Comparison of ENCODE assay signal across 17 cellular contexts in the genomic region with DNA sequence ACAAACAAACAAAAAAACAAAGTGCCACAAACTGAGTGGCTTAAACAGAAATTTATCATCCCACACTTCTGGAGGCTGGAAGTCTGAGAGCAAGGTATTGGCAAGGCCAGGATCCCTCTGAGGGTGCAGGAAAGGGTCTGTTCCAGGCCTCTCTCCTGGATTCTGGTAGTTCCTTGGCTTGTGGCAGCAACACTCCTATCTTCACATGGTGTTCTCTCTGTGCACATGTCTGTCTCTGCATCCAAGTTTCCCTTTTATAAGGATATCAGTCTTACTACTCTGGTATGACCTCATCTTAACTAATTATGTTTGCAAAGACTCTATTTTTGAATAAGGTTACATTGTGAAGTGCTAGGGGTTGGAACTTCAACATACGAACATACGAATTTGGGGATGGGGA. TPM values are rescaled to one million over a fixed set of nuclear protein-coding genes. Genes with fewer than 3 reads are reported as not detected.
A peak's percentile ranks its signal among the peaks of the same experiment; 100 is the strongest.
DNase-seq lines count a peak whose midpoint lies in the region; ATAC-seq and TF ChIP-seq lines count a peak whose summit lies in the region.
"Had no signal": no experiment of that assay in that cellular context is flagged by ENCODE, and none has a peak within 500 bp of the region (broad histone marks: within the 10 kb centered on the region; RNA-seq: fewer than 3 reads in every experiment).

No MANE protein-coding gene starts in this region.

- no peaks in the 10 kb centered on the region for H3K9me3 ChIP-seq in DOHH2 (ENCODE audit: control insufficient read depth, insufficient read depth, low read length)
- peaks cover 9% of the 10 kb centered on the region; the same call in 1 of the 2 replicates for H3K9me3 ChIP-seq in OCI-LY7 (ENCODE audit: low read length)

- H3K4me3 ChIP-seq in DOHH2 (ENCODE audit: low read length) (peak overlapping the region; percentile 66), OCI-LY7 (ENCODE audit: low read depth, low read length, poor library complexity, severe bottlenecking) (no peak overlapping the region), GM23338 (no peak overlapping the region)
- H3K4me3 ChIP-seq: BLaER1 had no signal

- H3K27me3 Mint-ChIP-seq in memory B cell, result no peaks in the 10 kb centered on the region
- H3K27me3 Mint-ChIP-seq in GM23338 (ENCODE audit: insufficient read depth, low read depth, poor library complexity), result peaks cover 21% of the 10 kb centered on the region

- DNase-seq in DMS 273 (lab: John Stamatoyannopoulos, UW; ENCODE audit: unreplicated experiment), result peak; percentile 34
- no peak for DNase-seq in DMS 273 treated with DMSO at 0.1 percent for 48 hours (lab: John Stamatoyannopoulos, UW)
- no peak for DNase-seq in OCI-LY7 (ENCODE audit: low spot score)
- no peak for DNase-seq in memory B cell (ENCODE audit: low spot score in 2 of 2)
- no peak for DNase-seq in GM23338 (ENCODE audit: low spot score)
- DNase-seq in omental fat pad (ENCODE audit: low spot score), result no peak
- DNase-seq: CD4-positive, CD25-positive, alpha-beta regulatory T cell; DMS153; DMS79 treated with DMSO at 0.1 percent for 48 hours; GDM1; KG1 had no signal

- CTCF ChIA-PET in OCI-LY7 (lab: Charles Lee; ENCODE audit: unreplicated experiment), result no interaction called here

- H4K20me1 ChIP-seq in DOHH2 (ENCODE audit: control insufficient read depth, insufficient read depth, low read depth, low read length) (no peaks in the 10 kb centered on the region), OCI-LY7 (ENCODE audit: insufficient read depth, low read length) (no peaks in the 10 kb centered on the region), GM23338 (replicated peaks; ENCODE audit: insufficient read depth) (no peaks in the 10 kb centered on the region)
- H4K20me1 ChIP-seq: BLaER1 had no signal

- H3K79me2 ChIP-seq in DOHH2 (ENCODE audit: control insufficient read depth, low read length) (no peaks in the 10 kb centered on the region), OCI-LY7 (ENCODE audit: insufficient read depth, low read depth, low read length) (no peaks in the 10 kb centered on the region), GM23338 (replicated peaks; ENCODE audit: insufficient read depth) (no peaks in the 10 kb centered on the region)

- H3K27ac ChIP-seq in DOHH2 (ENCODE audit: low read depth, low read length) (peak overlapping the region; percentile 88), OCI-LY7 (ENCODE audit: low read depth, low read length, poor library complexity, severe bottlenecking) (peak overlapping the region; percentile 93), GM23338 (ENCODE audit: low read depth) (no peak overlapping the region)
- H3K27ac ChIP-seq: 22Rv1, BLaER1 had no signal

- H3F3A ChIP-seq in DOHH2 (ENCODE audit: control insufficient read depth, insufficient read depth), result peaks cover 34% of the 10 kb centered on the region
- H3F3A ChIP-seq in GM23338 (replicated peaks; ENCODE audit: low read depth), result no peaks in the 10 kb centered on the region

- no TSS peak for BruUV-seq in OCI-LY7 (replicated peaks; lab: Mats Ljungman, UMichigan)

- intact Hi-C loops in OCI-LY7 (cut with micrococcal nuclease; ENCODE audit: unreplicated experiment), result loop anchor here (2.0 kb wide), 1 partner anchor 150 kb away; no protein-coding TSS in a partner anchor

- no peaks in the 10 kb centered on the region for H3K9me2 ChIP-seq in DOHH2 (replicated peaks; ENCODE audit: control insufficient read depth, low read length)
- H3K9me2 ChIP-seq in OCI-LY7 (ENCODE audit: insufficient read depth, low read length), result no peaks in the 10 kb centered on the region
- H3K9me2 ChIP-seq in GM23338 (ENCODE audit: insufficient read depth), result 0 out of 2 replicates have a peak, but pooled peaks cover 3% of the 10 kb centered on the region

- H3K36me3 Mint-ChIP-seq in memory B cell (no peaks in the 10 kb centered on the region), GM23338 (ENCODE audit: low read depth) (peaks cover 21% of the 10 kb centered on the region)
- H3K36me3 Mint-ChIP-seq: IgD-negative memory B cell had no signal

- peaks cover 68% of the 10 kb centered on the region for H3K4me1 ChIP-seq in DOHH2 (ENCODE audit: control insufficient read depth, low read length)
- peaks cover 82% of the 10 kb centered on the region for H3K4me1 ChIP-seq in OCI-LY7 (ENCODE audit: insufficient read depth, low read length, poor library complexity, severe bottlenecking)
- peaks cover 16% of the 10 kb centered on the region for H3K4me1 ChIP-seq in GM23338 (ENCODE audit: insufficient read depth)

- H3K4me2 ChIP-seq in DOHH2 (ENCODE audit: low read length), result peak overlapping the region; percentile 86
- peak overlapping the region; percentile 92 for H3K4me2 ChIP-seq in OCI-LY7 (ENCODE audit: low read length)
- H3K4me2 ChIP-seq in GM23338, result no peak overlapping the region
- H3K4me2 ChIP-seq: BLaER1 had no signal

- no peaks in the 10 kb centered on the region for H3K36me3 ChIP-seq in DOHH2 (ENCODE audit: control insufficient read depth, low read length)
- no peaks in the 10 kb centered on the region for H3K36me3 ChIP-seq in OCI-LY7 (ENCODE audit: insufficient read depth, low read length)
- H3K36me3 ChIP-seq in GM23338 (ENCODE audit: insufficient read depth), result no peaks in the 10 kb centered on the region; the same call in 1 of the 2 replicates
- H3K36me3 ChIP-seq: BLaER1 had no signal

- H3K27ac Mint-ChIP-seq in memory B cell (peak overlapping the region; percentile 52), GM23338 (no peak overlapping the region)
- H3K27ac Mint-ChIP-seq: CD4-positive, CD25-positive, alpha-beta regulatory T cell had no signal

- POLR2A ChIA-PET in OCI-LY7 (lab: Charles Lee), result no interaction called here

- H3K4me3 Mint-ChIP-seq in memory B cell (no peak overlapping the region), GM23338 (no peak overlapping the region)
- H3K4me3 Mint-ChIP-seq: CD4-positive, CD25-positive, alpha-beta regulatory T cell had no signal

- peaks cover 29% of the 10 kb centered on the region for H3K4me1 Mint-ChIP-seq in memory B cell
- H3K4me1 Mint-ChIP-seq in GM23338, result peaks cover 15% of the 10 kb centered on the region

- H2AFZ ChIP-seq in OCI-LY7 (ENCODE audit: low read length) (peak overlapping the region; percentile 62), GM23338 (no peak overlapping the region)

- H3K9me3 Mint-ChIP-seq in memory B cell (peaks cover 3% of the 10 kb centered on the region), GM23338 (peaks cover 19% of the 10 kb centered on the region; the same call in 2 of the 3 replicates)

- no peak for TF ChIP-seq CTCF in DOHH2 (IDR thresholded peaks at IDR 0.05; ENCODE audit: low read depth, low read length, poor library complexity, severe bottlenecking)
- no peak for TF ChIP-seq CTCF in OCI-LY7 (conservative IDR thresholded peaks at IDR 0.05; ENCODE audit: low read length)
- no peak for TF ChIP-seq CTCF in GM23338 (conservative IDR thresholded peaks at IDR 0.05; ENCODE audit: low read depth in 2 of 2)
- no peak for TF ChIP-seq CTCF in omental fat pad (IDR thresholded peaks at IDR 0.05)

- H3K27me3 ChIP-seq in DOHH2 (ENCODE audit: control insufficient read depth, low read length), result no peaks in the 10 kb centered on the region
- no peaks in the 10 kb centered on the region for H3K27me3 ChIP-seq in GM23338 (ENCODE audit: insufficient read depth)
- H3K27me3 ChIP-seq: BLaER1 had no signal

- ATAC-seq in memory B cell (ENCODE audit: low read depth) (no peak), GM23338 (no peak), omental fat pad (ENCODE audit: low FRiP score) (no peak), HG03039 (IDR thresholded peaks at IDR 0.05; ENCODE audit: unreplicated experiment) (no peak)
- ATAC-seq: HCT116 had no signal

TF ChIP-seq in GM23338, 12 proteins besides CTCF, POLR2A, EP300 and RAD21 (continues in another document):
- TF ChIP-seq STAT1 (IDR thresholded peaks at IDR 0.05; ENCODE audit: unreplicated experiment), result no peak
- TF ChIP-seq, protein P1, sequence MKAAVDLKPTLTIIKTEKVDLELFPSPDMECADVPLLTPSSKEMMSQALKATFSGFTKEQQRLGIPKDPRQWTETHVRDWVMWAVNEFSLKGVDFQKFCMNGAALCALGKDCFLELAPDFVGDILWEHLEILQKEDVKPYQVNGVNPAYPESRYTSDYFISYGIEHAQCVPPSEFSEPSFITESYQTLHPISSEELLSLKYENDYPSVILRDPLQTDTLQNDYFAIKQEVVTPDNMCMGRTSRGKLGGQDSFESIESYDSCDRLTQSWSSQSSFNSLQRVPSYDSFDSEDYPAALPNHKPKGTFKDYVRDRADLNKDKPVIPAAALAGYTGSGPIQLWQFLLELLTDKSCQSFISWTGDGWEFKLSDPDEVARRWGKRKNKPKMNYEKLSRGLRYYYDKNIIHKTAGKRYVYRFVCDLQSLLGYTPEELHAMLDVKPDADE (IDR thresholded peaks at IDR 0.05), result no peak
- no peak for TF ChIP-seq NANOG (IDR thresholded peaks at IDR 0.05; ENCODE audit: borderline replicate concordance)

RNA-seq across cellular contexts. Expression of gene VASH2, which starts 5.3 kb away (rescaled TPM):
- 3.4 and 7.3 TPM in 2 replicates for total RNA-seq in OCI-LY7 (2014; rRNA removed; shearing (Covaris generic))
- total RNA-seq in OCI-LY7 (2022) (7.4 and 7.5 TPM in 2 replicates), omental fat pad (1 to 10 TPM in 3 of 4 donors, under 1 TPM in 1; 0.31 to 7.6 (median 1.2) TPM)
- total RNA-seq in GM23338 (2014; rRNA removed; shearing (Covaris generic)), result 305 and 381 TPM in 2 replicates
- polyA plus RNA-seq in GM23338 (2016; fragmentation: Nextera tagmentation; extraction: Ambion mirVana), result 129 and 136 TPM in 2 replicates
- polyA plus RNA-seq: IgD-negative memory B cell had no signal

Comparison
In these comparisons a context has a peak if more than half of its experiments do, and no peak if none do; other contexts are left out.
1. RNA of gene VASH2, which starts 5.3 kb away (total RNA-seq): 305 to 381 TPM in GM23338; 3.4 to 7.5 TPM in OCI-LY7 and 0.31 to 7.6 TPM in omental fat pad; every median in the first group is over 10 times any median in the second.